Comparison of ENCODE assay signal across 1 cellular context in the genomic region with DNA sequence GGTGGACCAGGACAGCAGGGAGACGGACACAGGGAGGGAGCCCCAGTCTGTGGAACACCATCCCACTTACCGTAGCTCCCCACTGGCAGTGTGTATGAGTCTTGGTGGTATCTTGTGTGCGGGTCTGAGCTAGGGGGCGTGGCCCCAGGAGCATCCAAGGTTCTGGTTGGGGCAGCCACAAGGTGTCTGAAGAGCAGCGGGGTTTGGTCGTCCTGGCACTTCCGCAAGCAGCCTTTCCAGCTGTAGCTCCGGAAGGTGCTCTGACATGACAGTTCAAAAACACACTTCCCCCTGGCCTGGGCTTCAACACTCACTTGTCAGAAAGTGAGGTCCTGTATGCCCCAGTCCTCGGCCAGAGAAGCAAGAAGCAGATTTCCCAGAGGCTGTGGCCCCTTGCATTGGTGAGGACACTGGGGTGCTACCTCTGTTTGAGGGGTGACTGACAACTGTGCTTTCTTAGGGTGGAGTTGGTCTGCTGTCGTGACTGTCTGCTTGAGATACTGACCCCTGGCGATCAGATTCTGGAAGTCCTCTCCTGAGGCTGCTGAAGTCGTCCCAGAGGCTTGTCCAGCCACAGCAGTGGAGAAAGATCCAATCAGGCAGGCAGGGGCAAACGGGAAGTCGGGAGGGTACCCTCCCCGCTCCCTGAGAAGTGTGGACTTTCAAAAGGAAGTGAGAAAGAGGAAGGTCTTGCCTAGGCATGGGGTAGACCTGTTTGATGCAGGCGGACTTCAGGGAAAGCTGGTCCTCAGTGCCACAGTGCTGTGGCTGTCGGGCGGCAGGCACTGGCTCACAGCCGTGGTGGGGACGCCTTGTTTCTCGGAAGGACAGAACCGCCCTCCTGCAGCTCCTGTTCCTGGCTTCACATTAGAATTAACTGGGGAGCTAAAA.
TF ChIP-seq lines count a peak whose summit lies in the region.

No MANE protein-coding gene starts in this region.

TF ChIP-seq in HepG2, 621 proteins besides CTCF, POLR2A, EP300 and RAD21 (continued from another document):
- TF ChIP-seq ZIK1 (CRISPR knock-in tag; IDR thresholded peaks at IDR 0.05; ENCODE audit: borderline replicate concordance, low read depth) (no peak), SMC3 (IDR thresholded peaks at IDR 0.05; ENCODE audit: low read length) (peak; percentile 66), ZNF572 (CRISPR knock-in tag; IDR thresholded peaks at IDR 0.05) (0 out of 2 replicates have a peak, but pooled peaks have one; percentile 58), KDM2A (CRISPR knock-in tag; IDR thresholded peaks at IDR 0.05; ENCODE audit: borderline replicate concordance, low read depth) (0 out of 2 replicates have a peak, but pooled peaks have one; percentile 16)
- TF ChIP-seq, protein P1, sequence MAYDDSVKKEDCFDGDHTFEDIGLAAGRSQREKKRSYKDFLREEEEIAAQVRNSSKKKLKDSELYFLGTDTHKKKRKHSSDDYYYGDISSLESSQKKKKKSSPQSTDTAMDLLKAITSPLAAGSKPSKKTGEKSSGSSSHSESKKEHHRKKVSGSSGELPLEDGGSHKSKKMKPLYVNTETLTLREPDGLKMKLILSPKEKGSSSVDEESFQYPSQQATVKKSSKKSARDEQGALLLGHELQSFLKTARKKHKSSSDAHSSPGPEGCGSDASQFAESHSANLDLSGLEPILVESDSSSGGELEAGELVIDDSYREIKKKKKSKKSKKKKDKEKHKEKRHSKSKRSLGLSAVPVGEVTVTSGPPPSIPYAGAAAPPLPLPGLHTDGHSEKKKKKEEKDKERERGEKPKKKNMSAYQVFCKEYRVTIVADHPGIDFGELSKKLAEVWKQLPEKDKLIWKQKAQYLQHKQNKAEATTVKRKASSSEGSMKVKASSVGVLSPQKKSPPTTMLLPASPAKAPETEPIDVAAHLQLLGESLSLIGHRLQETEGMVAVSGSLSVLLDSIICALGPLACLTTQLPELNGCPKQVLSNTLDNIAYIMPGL (CRISPR knock-in tag; IDR thresholded peaks at IDR 0.05; ENCODE audit: borderline replicate concordance in 1 of 2, low read depth in 1 of 2): peak in 1 of 2 experiments; percentile 20; a peak in 1 of 4 replicates
